Comparison of ENCODE assay signal across 8 cellular contexts in the genomic region with DNA sequence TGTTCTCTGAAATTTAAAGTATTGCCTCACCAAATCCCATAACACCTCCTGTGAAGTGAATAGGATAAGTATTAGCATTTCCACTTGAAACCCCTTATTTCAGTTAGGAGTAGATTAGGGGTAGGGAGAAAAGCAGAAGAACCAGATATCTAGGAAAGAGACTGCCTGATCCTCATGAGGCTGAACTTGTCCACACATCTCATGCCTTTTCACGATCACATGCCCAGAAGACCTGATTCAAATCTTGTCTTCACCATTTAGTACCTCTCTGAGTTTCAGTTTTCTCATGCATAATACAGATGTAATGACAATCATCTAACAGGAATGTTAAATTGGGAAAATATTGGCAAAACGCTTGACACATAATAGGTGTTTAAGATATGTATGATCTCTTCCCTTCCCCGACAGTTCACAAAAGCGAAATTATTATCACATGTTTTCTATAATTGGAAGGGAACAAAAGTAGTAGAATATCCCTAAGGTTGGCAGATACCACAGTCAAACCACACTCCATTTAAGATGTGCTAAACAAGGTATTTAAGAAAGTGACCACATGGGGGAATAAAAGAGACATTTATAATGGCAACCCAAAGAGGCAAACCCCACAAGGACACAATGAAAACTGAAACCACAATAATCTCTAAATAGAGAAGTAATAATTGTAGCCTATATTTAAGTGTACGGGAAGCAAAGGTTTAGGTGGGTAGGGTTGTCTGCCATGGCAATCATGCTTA.
A peak's percentile ranks its signal among the peaks of the same experiment; 100 is the strongest.
DNase-seq lines count a peak whose midpoint lies in the region; ATAC-seq lines count a peak whose summit lies in the region.

No MANE protein-coding gene starts in this region.

- DNase-seq in KG1 (lab: John Stamatoyannopoulos, UW): peak; percentile 80
- DNase-seq in central memory CD8-positive, alpha-beta T cell (ENCODE audit: low spot score in 2 of 2): no peak
- no peak for DNase-seq in Ammon's horn (ENCODE audit: low spot score)
- DNase-seq in inferior parietal cortex (ENCODE audit: extremely low spot score): no peak
- DNase-seq in activated CD4-positive, alpha-beta T cell treated with anti-CD3 and anti-CD28 coated beads for 1 hour: no peak

- H3K27me3 Mint-ChIP-seq in central memory CD8-positive, alpha-beta T cell: no peaks in the 10 kb centered on the region

- ATAC-seq in GM18499 (IDR thresholded peaks at IDR 0.05; ENCODE audit: insufficient read depth, unreplicated experiment): peak; percentile 53
- ATAC-seq in GM21576 (IDR thresholded peaks at IDR 0.05; ENCODE audit: unreplicated experiment): peak; percentile 75
- ATAC-seq in central memory CD8-positive, alpha-beta T cell (replicated peaks; ENCODE audit: extremely low read depth, poor library complexity, severe bottlenecking): no peak
- no peak for ATAC-seq in HG03280 (IDR thresholded peaks at IDR 0.05; ENCODE audit: unreplicated experiment)

- H3K4me1 Mint-ChIP-seq in central memory CD8-positive, alpha-beta T cell: peaks cover 38% of the 10 kb centered on the region

- H3K9me3 Mint-ChIP-seq in central memory CD8-positive, alpha-beta T cell: no peaks in the 10 kb centered on the region

- H3K4me3 Mint-ChIP-seq in central memory CD8-positive, alpha-beta T cell: no peak overlapping the region

- H3K27ac Mint-ChIP-seq in central memory CD8-positive, alpha-beta T cell (ENCODE audit: low read depth): peak overlapping the region; percentile 77

- no peaks in the 10 kb centered on the region for H3K36me3 Mint-ChIP-seq in central memory CD8-positive, alpha-beta T cell (ENCODE audit: insufficient read depth)

Comparison
In these comparisons a context has a peak if more than half of its experiments do, and no peak if none do; other contexts are left out.
1. ATAC-seq: peak in GM18499 (single experiment) and GM21576 (single experiment); none in central memory CD8-positive, alpha-beta T cell (single experiment) and HG03280 (single experiment).